ENCODE assay signal across 18 cellular contexts in the genomic region with DNA sequence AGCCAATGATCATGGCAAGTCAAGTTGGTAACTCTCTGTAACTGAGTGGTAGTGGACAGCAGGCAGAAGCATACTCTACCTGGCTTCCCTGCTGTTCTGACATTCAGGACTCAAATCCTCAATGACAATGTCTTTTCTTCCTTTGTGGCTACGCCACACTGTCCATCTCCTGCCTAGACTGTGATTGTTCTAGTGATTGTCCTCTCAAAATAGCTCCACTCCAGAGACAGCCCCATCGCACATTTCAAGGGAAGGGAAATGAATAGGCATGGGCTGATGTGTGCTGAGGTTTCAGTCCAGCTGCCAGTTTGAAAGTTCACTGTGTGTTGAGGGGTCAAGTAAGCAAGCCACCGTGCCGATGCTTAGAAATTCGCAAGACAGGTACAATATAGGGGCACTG.
DNase-seq lines count a peak whose midpoint lies in the region; ATAC-seq and TF ChIP-seq lines count a peak whose summit lies in the region.
"Had no signal": no experiment of that assay in that cellular context is flagged by ENCODE, and none has a peak within 500 bp of the region (broad histone marks: within the 10 kb centered on the region; RNA-seq: fewer than 3 reads in every experiment).

No MANE protein-coding gene starts in this region.

- H2AFZ ChIP-seq in Loucy (ENCODE audit: low read length) (0 out of 2 replicates have a peak overlapping the region, but pooled peaks have one; percentile 8), hepatocyte (no peak overlapping the region)
- H2AFZ ChIP-seq: GM23248 had no signal

- no peaks in the 10 kb centered on the region for H3F3A ChIP-seq in Loucy (ENCODE audit: low read depth)

- WGBS in heart right ventricle, 2 donors = 70 to 72% methylated on average over 5 of the region's 5 CpGs
- WGBS in hepatocyte (ENCODE audit: low lambda C conversion rate, missing lambda C conversion rate) = 95% methylated on average over 5 of the region's 5 CpGs

- no peak overlapping the region for H3K4me3 Mint-ChIP-seq in nephron progenitor cell
- H3K4me3 Mint-ChIP-seq: B cell; CD8-positive, alpha-beta T cell had no signal

- no peak overlapping the region for H3K4me3 ChIP-seq in right atrium auricular region
- H3K4me3 ChIP-seq in Loucy (ENCODE audit: low read length, poor library complexity, severe bottlenecking) = no peak overlapping the region
- no peak overlapping the region for H3K4me3 ChIP-seq in heart right ventricle
- H3K4me3 ChIP-seq in hepatocyte = no peak overlapping the region
- H3K4me3 ChIP-seq: BLaER1 treated with 17β-estradiol and CSF1 and Interleukin-3, amounts not matched to agents 10 nM and 100 nM; GM23248 had no signal

- H3K9ac ChIP-seq in Loucy (ENCODE audit: low read depth, low read length, poor library complexity, severe bottlenecking) = no peak overlapping the region
- H3K9ac ChIP-seq: BLaER1 treated with 17β-estradiol and CSF1 and Interleukin-3, amounts not matched to agents 10 nM and 100 nM; GM23248 had no signal

- peak overlapping the region; percentile 29 for H3K4me2 ChIP-seq in Loucy (ENCODE audit: low read depth, low read length, poor library complexity, severe bottlenecking)
- H3K4me2 ChIP-seq in hepatocyte = peak overlapping the region; percentile 53
- H3K4me2 ChIP-seq: BLaER1 treated with 17β-estradiol and CSF1 and Interleukin-3, amounts not matched to agents 10 nM and 100 nM had no signal

- ATAC-seq in Right ventricle myocardium inferior (peak; percentile 52), heart right ventricle (peak in 6 of 8 donors; percentile 28 to 69 (median 60)), HG02938 (IDR thresholded peaks at IDR 0.05; ENCODE audit: unreplicated experiment) (no peak)
- ATAC-seq: CD8-positive, alpha-beta T cell had no signal

- peaks cover 22% of the 10 kb centered on the region for H3K27me3 Mint-ChIP-seq in nephron progenitor cell (ENCODE audit: low read depth, poor library complexity)

- H3K9me2 ChIP-seq in Loucy (replicated peaks; ENCODE audit: low read depth, low read length) (no peaks in the 10 kb centered on the region), hepatocyte (replicated peaks; ENCODE audit: insufficient read depth) (no peaks in the 10 kb centered on the region)

- no peak for DNase-seq in Right ventricle myocardium inferior (ENCODE audit: missing footprints)
- no peak for DNase-seq in right atrium auricular region (ENCODE audit: low spot score)
- no peak for DNase-seq in heart right ventricle
- DNase-seq in hepatocyte (ENCODE audit: low spot score) = no peak
- no peak for DNase-seq in nephron progenitor cell
- DNase-seq in AML-193 (lab: John Stamatoyannopoulos, UW) = no peak
- DNase-seq: 8988T; Calu3; CD8-positive, alpha-beta T cell; DMS79 treated with DMSO at 0.1 percent for 48 hours; GF-D8; HCEC 1CT; IMR-90 had no signal

- intact Hi-C loops in Right ventricle myocardium inferior (cut with DNase I) = no loop called here
- intact Hi-C loops in heart right ventricle (cut with DNase I) = no loop called here

- H3K27ac Mint-ChIP-seq in nephron progenitor cell = no peak overlapping the region
- H3K27ac Mint-ChIP-seq: B cell; CD8-positive, alpha-beta T cell had no signal

- H3K27me3 ChIP-seq in right atrium auricular region (no peaks in the 10 kb centered on the region), Loucy (ENCODE audit: insufficient read depth, low read length, poor library complexity, severe bottlenecking) (no peaks in the 10 kb centered on the region), heart right ventricle (no peaks in the 10 kb centered on the region), hepatocyte (no peaks in the 10 kb centered on the region)
- H3K27me3 ChIP-seq: BLaER1 treated with 17β-estradiol and CSF1 and Interleukin-3, amounts not matched to agents 10 nM and 100 nM had no signal

- H3K36me3 ChIP-seq in right atrium auricular region = no peaks in the 10 kb centered on the region
- H3K36me3 ChIP-seq in Loucy (ENCODE audit: insufficient read depth, low read length) = no peaks in the 10 kb centered on the region
- H3K36me3 ChIP-seq in heart right ventricle = peaks cover 0 to 19% (median 0%) of the 10 kb centered on the region in 9 donors
- no peaks in the 10 kb centered on the region for H3K36me3 ChIP-seq in hepatocyte (replicated peaks; ENCODE audit: insufficient read depth, low read depth)

- H3K9me3 ChIP-seq in right atrium auricular region (no peaks in the 10 kb centered on the region), Loucy (ENCODE audit: insufficient read depth, low read depth, low read length) (no peaks in the 10 kb centered on the region), heart right ventricle (no peaks in the 10 kb centered on the region), hepatocyte (ENCODE audit: low read depth) (no peaks in the 10 kb centered on the region)
- H3K9me3 ChIP-seq: BLaER1 treated with 17β-estradiol and CSF1 and Interleukin-3, amounts not matched to agents 10 nM and 100 nM had no signal

- H3K9me3 Mint-ChIP-seq in nephron progenitor cell = no peaks in the 10 kb centered on the region
- H3K9me3 Mint-ChIP-seq: CD8-positive, alpha-beta T cell had no signal

- H3K79me2 ChIP-seq in Loucy (ENCODE audit: insufficient read depth, low read length) = no peaks in the 10 kb centered on the region
- H3K79me2 ChIP-seq in hepatocyte = no peaks in the 10 kb centered on the region

- peaks cover 10% of the 10 kb centered on the region for H3K4me1 Mint-ChIP-seq in nephron progenitor cell
- H3K4me1 Mint-ChIP-seq: B cell had no signal

- H3K27ac ChIP-seq in right atrium auricular region (no peak overlapping the region), heart right ventricle (no peak overlapping the region), hepatocyte (no peak overlapping the region)
- H3K27ac ChIP-seq: BLaER1 treated with 17β-estradiol and CSF1 and Interleukin-3, amounts not matched to agents 10 nM and 100 nM; GM23248 had no signal

- H3K4me1 ChIP-seq in right atrium auricular region (no peaks in the 10 kb centered on the region), Loucy (ENCODE audit: insufficient read depth, low read length, poor library complexity, severe bottlenecking) (peaks cover 3% of the 10 kb centered on the region), heart right ventricle (peaks cover 0 to 14% (median 0%) of the 10 kb centered on the region in 9 donors), hepatocyte (ENCODE audit: insufficient read depth) (peaks cover 8% of the 10 kb centered on the region)
- H3K4me1 ChIP-seq: BLaER1 treated with 17β-estradiol and CSF1 and Interleukin-3, amounts not matched to agents 10 nM and 100 nM had no signal

- H3K36me3 Mint-ChIP-seq in nephron progenitor cell (ENCODE audit: low read depth) = no peaks in the 10 kb centered on the region
- H3K36me3 Mint-ChIP-seq: CD8-positive, alpha-beta T cell had no signal

- TF ChIP-seq CTCF in right atrium auricular region (IDR thresholded peaks at IDR 0.05) (no peak), Loucy (conservative IDR thresholded peaks at IDR 0.05; ENCODE audit: low read length) (no peak), heart right ventricle (IDR thresholded peaks at IDR 0.05) (no peak), hepatocyte (IDR thresholded peaks at IDR 0.05; ENCODE audit: poor library complexity) (no peak), nephron progenitor cell (IDR thresholded peaks at IDR 0.05) (no peak)

- no peaks in the 10 kb centered on the region for H4K20me1 ChIP-seq in Loucy (ENCODE audit: insufficient read depth, low read length, poor library complexity, severe bottlenecking)
- no peaks in the 10 kb centered on the region for H4K20me1 ChIP-seq in hepatocyte (ENCODE audit: insufficient read depth, poor library complexity, severe bottlenecking)
- H4K20me1 ChIP-seq: BLaER1 treated with 17β-estradiol and CSF1 and Interleukin-3, amounts not matched to agents 10 nM and 100 nM had no signal
